ENCODE assay signal across 18 cellular contexts in the genomic region with DNA sequence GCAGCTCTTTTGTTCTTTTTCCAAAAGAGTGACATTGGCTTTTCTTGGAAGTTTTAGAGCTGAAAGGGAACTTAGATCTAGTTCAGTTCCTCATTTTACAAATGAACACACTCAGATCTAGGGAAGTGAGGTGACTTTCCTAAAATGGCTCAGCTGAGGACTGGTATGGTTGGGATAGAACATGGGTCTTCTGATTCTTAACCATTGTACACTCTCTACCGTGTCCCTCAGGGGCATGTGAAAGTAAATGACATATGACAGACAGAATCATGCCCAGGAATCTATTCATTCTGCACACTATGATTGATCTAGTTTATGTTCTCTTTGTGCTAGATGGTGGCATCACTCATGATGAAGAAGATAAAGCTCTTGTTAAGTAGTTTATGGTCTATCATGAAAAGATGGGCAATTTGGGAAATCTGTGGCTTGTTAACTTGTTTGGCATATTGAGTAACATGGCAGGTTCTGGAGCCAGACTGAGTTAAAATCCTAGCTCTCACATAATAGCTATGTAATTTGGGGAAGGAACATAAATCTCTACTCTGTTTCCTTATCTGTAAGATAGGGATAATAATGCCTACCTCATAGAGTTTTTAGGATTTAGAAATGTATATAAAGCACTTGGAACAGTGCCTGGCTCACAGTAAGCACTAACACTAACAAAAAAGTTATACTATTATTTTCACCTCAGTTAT. TPM values are rescaled to one million over a fixed set of nuclear protein-coding genes. Genes with fewer than 3 reads are reported as not detected.
DNase-seq lines count a peak whose midpoint lies in the region; ATAC-seq, FAIRE-seq and TF ChIP-seq lines count a peak whose summit lies in the region.
"Had no signal": no experiment of that assay in that cellular context is flagged by ENCODE, and none has a peak within 500 bp of the region (broad histone marks: within the 10 kb centered on the region; RNA-seq: fewer than 3 reads in every experiment).

No MANE protein-coding gene starts in this region.

- TF ChIP-seq POLR2A in K562 (conservative IDR thresholded peaks at IDR 0.05), result no peak

- in situ Hi-C loops in K562 (cut with MboI), result no loop called here

- H3K9ac ChIP-seq in K562 (ENCODE audit: insufficient read depth in 1 of 2, low read depth in 2 of 2, low read length in 2 of 2), result no peak overlapping the region

- H3K27me3 ChIP-seq in K562 (ENCODE audit: control insufficient read depth in 2 of 2, insufficient read depth in 2 of 2, low read length in 2 of 2), result no peaks in the 10 kb centered on the region
- no peaks in the 10 kb centered on the region for H3K27me3 ChIP-seq in CD4-positive, alpha-beta memory T cell (ENCODE audit: insufficient read depth, low read length)
- H3K27me3 ChIP-seq in MG63, result no peaks in the 10 kb centered on the region
- H3K27me3 ChIP-seq: vagina had no signal

- 10% methylated on average over 1 of the region's 1 CpG for WGBS in K562 (ENCODE audit: insufficient coverage, low coverage, missing lambda C conversion rate)

- no peaks in the 10 kb centered on the region for H3K9me1 ChIP-seq in K562 (ENCODE audit: control insufficient read depth, insufficient read depth, low read length)

- no peak overlapping the region for H3K4me2 ChIP-seq in K562 (ENCODE audit: insufficient read depth, low read length)

- TF ChIP-seq CTCF in K562 (IDR thresholded peaks at IDR 0.05 in 2 of 3, conservative IDR thresholded peaks at IDR 0.05 in 1 of 3; ENCODE audit: insufficient read depth in 2 of 3, low read depth in 1 of 3, low read length in 3 of 3), result no peak

- POLR2A ChIA-PET in K562 (lab: Yijun Ruan, JAX), result interaction anchor here (0.6 to 8.7 kb wide), 6 partner anchors 10 to 21 kb away, joined by 3 to 41 read pairs (median 6); no protein-coding TSS in a partner anchor
- POLR2A ChIA-PET in CD4-positive, alpha-beta memory T cell (lab: Charles Lee; ENCODE audit: partially characterized antibody), result interaction anchor here (0.8 kb wide), 1 partner anchor 30 kb away, joined by 3 read pairs; no protein-coding TSS in a partner anchor

- CTCF ChIA-PET in K562 (lab: Yijun Ruan, JAX; ENCODE audit: low intra/inter-chr PET ratio), result no interaction called here
- CTCF ChIA-PET in CD4-positive, alpha-beta memory T cell (lab: Charles Lee; ENCODE audit: partially characterized antibody), result interaction anchor here (1.1 to 1.9 kb wide), 3 partner anchors 10 to 21 kb away, joined by 3 to 5 read pairs (median 5); no protein-coding TSS in a partner anchor

- TF ChIP-seq RAD21 in K562 (CRISPR knock-in tag; conservative IDR thresholded peaks at IDR 0.05 in 1 of 2, IDR thresholded peaks at IDR 0.05 in 1 of 2), result no peak

- ATAC-seq in K562, result peak; percentile 47
- ATAC-seq in stimulated activated naive CD8-positive, alpha-beta T cell treated with anti-CD3 and anti-CD28 coated beads, Interleukin-15, Interleukin-2, amounts not matched to agents 100 U/mL and 50 U/mL, for 24 hours, result peak; percentile 46
- no peak for ATAC-seq in GM19397 (IDR thresholded peaks at IDR 0.05; ENCODE audit: unreplicated experiment)

- intact Hi-C loops in K562 (cut with micrococcal nuclease), result no loop called here
- intact Hi-C loops in CD4-positive, alpha-beta memory T cell (cut with micrococcal nuclease), result no loop called here

- DNase-seq in activated naive CD8-positive, alpha-beta T cell treated with anti-CD3 and anti-CD28 coated beads for 36 hours, result no peak
- DNase-seq in MV-4-11 (lab: John Stamatoyannopoulos, UW) (peak; percentile 72), K562 (ENCODE audit: extremely low read depth in 1 of 4, low spot score in 3 of 4) (no peak), MG63 (no peak)
- no peak for DNase-seq in stimulated activated naive CD8-positive, alpha-beta T cell treated with anti-CD3 and anti-CD28 coated beads, Interleukin-15, Interleukin-2, amounts not matched to agents 100 U/mL and 50 U/mL, for 24 hours
- DNase-seq in CD4-positive, alpha-beta memory T cell, result no peak
- DNase-seq: ACHN; activated CD4-positive, alpha-beta T cell treated with anti-CD3 and anti-CD28 coated beads for 48 hours; activated effector memory CD4-positive, alpha-beta T cell treated with Interleukin-2 at 50 U/mL for 16 hours; DMS 273 treated with DMSO at 0.1 percent for 48 hours; NCI-H146; NCI-H774; occipital lobe had no signal

- H2AFZ ChIP-seq in K562 (ENCODE audit: low read depth, low read length), result no peak overlapping the region

- H3K4me3 ChIP-seq in K562, result no peak overlapping the region
- no peak overlapping the region for H3K4me3 ChIP-seq in CD4-positive, alpha-beta memory T cell (ENCODE audit: low read length in 2 of 2)
- no peak overlapping the region for H3K4me3 ChIP-seq in MG63
- H3K4me3 ChIP-seq: vagina had no signal

- H3K9me3 ChIP-seq in K562 (replicated peaks; ENCODE audit: control insufficient read depth, insufficient read depth, low read depth, low read length) (no peaks in the 10 kb centered on the region), MG63 (no peaks in the 10 kb centered on the region)
- no peaks in the 10 kb centered on the region for H3K9me3 ChIP-seq in CD4-positive, alpha-beta memory T cell (ENCODE audit: control insufficient read depth in 1 of 2, low read length in 2 of 2)
- H3K9me3 ChIP-seq: vagina had no signal

- H3K9me3 Mint-ChIP-seq in activated naive CD8-positive, alpha-beta T cell (ENCODE audit: low read depth), result no peaks in the 10 kb centered on the region
- no peaks in the 10 kb centered on the region for H3K9me3 Mint-ChIP-seq in activated naive CD8-positive, alpha-beta T cell treated with anti-CD3 and anti-CD28 coated beads for 36 hours
- no peaks in the 10 kb centered on the region for H3K9me3 Mint-ChIP-seq in CD4-positive, alpha-beta memory T cell

- H3K36me3 ChIP-seq in K562 (ENCODE audit: control insufficient read depth, insufficient read depth, low read length) (no peaks in the 10 kb centered on the region; the same call in 2 of the 3 replicates), MG63 (no peaks in the 10 kb centered on the region)
- no peaks in the 10 kb centered on the region for H3K36me3 ChIP-seq in CD4-positive, alpha-beta memory T cell (ENCODE audit: insufficient read depth, low read length)
- H3K36me3 ChIP-seq: vagina had no signal

- no peak for TF ChIP-seq EP300 in K562 (IDR thresholded peaks at IDR 0.05; ENCODE audit: low read length)

- peaks cover 0 to 3% of the 10 kb centered on the region in 2 experiments; a peak in 2 of 5 replicates for H3K4me1 ChIP-seq in K562 (replicated peaks in 1 of 2; ENCODE audit: control insufficient read depth in 2 of 2, insufficient read depth in 2 of 2, low read length in 2 of 2)
- peaks cover 35% of the 10 kb centered on the region for H3K4me1 ChIP-seq in CD4-positive, alpha-beta memory T cell (ENCODE audit: insufficient read depth, low read length)

- H3K4me1 Mint-ChIP-seq in activated naive CD8-positive, alpha-beta T cell (ENCODE audit: low read depth), result peaks cover 50% of the 10 kb centered on the region
- H3K4me1 Mint-ChIP-seq in activated naive CD8-positive, alpha-beta T cell treated with anti-CD3 and anti-CD28 coated beads for 36 hours, result peaks cover 43% of the 10 kb centered on the region
- H3K4me1 Mint-ChIP-seq in CD4-positive, alpha-beta memory T cell, result peaks cover 26 to 61% (median 46%) of the 10 kb centered on the region in 4 donors

- peaks cover 2% of the 10 kb centered on the region for H3K36me3 Mint-ChIP-seq in activated naive CD8-positive, alpha-beta T cell
- H3K36me3 Mint-ChIP-seq in activated naive CD8-positive, alpha-beta T cell treated with anti-CD3 and anti-CD28 coated beads for 36 hours, result peaks cover 4% of the 10 kb centered on the region
- H3K36me3 Mint-ChIP-seq in CD4-positive, alpha-beta memory T cell, result peaks cover 0 to 2% of the 10 kb centered on the region in 2 donors

- no peaks in the 10 kb centered on the region for H3K27me3 Mint-ChIP-seq in activated naive CD8-positive, alpha-beta T cell
- no peaks in the 10 kb centered on the region for H3K27me3 Mint-ChIP-seq in activated naive CD8-positive, alpha-beta T cell treated with anti-CD3 and anti-CD28 coated beads for 36 hours
- H3K27me3 Mint-ChIP-seq in CD4-positive, alpha-beta memory T cell, result no peaks in the 10 kb centered on the region

- no peak overlapping the region for H3K27ac ChIP-seq in K562 (ENCODE audit: extremely low read depth, low read depth, low read length)
- no peak overlapping the region for H3K27ac ChIP-seq in CD4-positive, alpha-beta memory T cell (ENCODE audit: low read depth, low read length)
- H3K27ac ChIP-seq: epithelial cell of prostate, vagina had no signal

- H4K20me1 ChIP-seq in K562 (replicated peaks; ENCODE audit: control insufficient read depth, insufficient read depth, low read length), result peaks cover 7% of the 10 kb centered on the region; the same call in 1 of the 2 replicates

- FAIRE-seq in K562 (lab: Jason Lieb, UNC), result no peak
- FAIRE-seq: H1 had no signal

- BruUV-seq in K562 (replicated peaks; lab: Mats Ljungman, UMichigan), result no TSS peak

- H3K4me3 Mint-ChIP-seq in activated naive CD8-positive, alpha-beta T cell, result no peak overlapping the region
- no peak overlapping the region for H3K4me3 Mint-ChIP-seq in activated naive CD8-positive, alpha-beta T cell treated with anti-CD3 and anti-CD28 coated beads for 36 hours
- H3K4me3 Mint-ChIP-seq in CD4-positive, alpha-beta memory T cell, result no peak overlapping the region

- H3K27ac Mint-ChIP-seq in activated naive CD8-positive, alpha-beta T cell, result peak overlapping the region; percentile 12
- no peak overlapping the region for H3K27ac Mint-ChIP-seq in activated naive CD8-positive, alpha-beta T cell treated with anti-CD3 and anti-CD28 coated beads for 36 hours
- H3K27ac Mint-ChIP-seq in CD4-positive, alpha-beta memory T cell, result peak overlapping the region in 2 of 7 donors; percentile 4 to 48

- peaks cover 62% of the 10 kb centered on the region for H3K79me2 ChIP-seq in K562 (ENCODE audit: control insufficient read depth, insufficient read depth, low read length)

RNA-seq across cellular contexts. Expression of a gene that starts 30.9 kb away (rescaled TPM):
- 10 to 100 TPM; 73.9 to 74.9 TPM for total RNA-seq in activated naive CD8-positive, alpha-beta T cell treated with anti-CD3 and anti-CD28 coated beads for 36 hours
- total RNA-seq in K562 (2011; cell fraction: chromatin; rRNA removed; ENCODE audit: low replicate concordance), result 59.3 and 94.2 TPM in 2 replicates
- 39.5 and 49.5 TPM in 2 replicates for total RNA-seq in K562 (2011; cell fraction: nucleolus; rRNA removed)
- total RNA-seq in K562 (2011; cell fraction: nucleoplasm; rRNA removed), result 66.1 and 98.5 TPM in 2 replicates
- 55.5 and 74.2 TPM in 2 replicates for total RNA-seq in K562 (2014; rRNA removed)
- 214 and 237 TPM in 2 replicates for total RNA-seq in K562 (2014; rRNA removed; fragmentation: Illumina TruSeq; extraction: Trizol)
- total RNA-seq in K562 (2015; rRNA removed; fragmentation: Illumina TruSeq; extraction: Trizol), result 171 and 177 TPM in 2 replicates
- 127 and 131 TPM in 2 replicates for total RNA-seq in K562 (2021)
- polyA plus RNA-seq in K562 (2011; rRNA removed), result 227 and 294 TPM in 2 replicates
- 68.6 and 143 TPM in 2 replicates for polyA plus RNA-seq in K562 (2011; cell fraction: cytosol; rRNA removed)
- polyA plus RNA-seq in K562 (2011; cell fraction: nucleus; rRNA removed), result 73.0 and 113 TPM in 2 replicates
- polyA plus RNA-seq in K562 (2012), result 185 and 202 TPM in 2 replicates
- 217 and 240 TPM in 2 replicates for polyA plus RNA-seq in K562 (2014; fragmentation: Illumina TruSeq; extraction: Trizol)
- polyA plus RNA-seq in K562 (2014; fragmentation: Nextera tagmentation; extraction: Ambion mirVana), result 10 to 100 TPM; 54.4 to 63.8 TPM
- 162 and 165 TPM in 2 replicates for polyA plus RNA-seq in K562 (2014; rRNA removed)
- 91.1 and 111 TPM in 2 replicates for polyA minus RNA-seq in K562 (2011; rRNA and poly(A)+ RNA removed)
- polyA minus RNA-seq in K562 (2011; cell fraction: cytosol; rRNA and poly(A)+ RNA removed), result 54.7 and 66.0 TPM in 2 replicates
- 41.9 and 97.3 TPM in 2 replicates for polyA minus RNA-seq in K562 (2011; cell fraction: nucleus; rRNA and poly(A)+ RNA removed)
- total RNA-seq in CD4-positive, alpha-beta memory T cell, result 10 to 100 TPM; 59.5 to 61.4 TPM
- 10 to 100 TPM; 10.9 to 12.0 TPM for polyA plus RNA-seq in CD4-positive, alpha-beta memory T cell
- total RNA-seq in MG63 (2014; rRNA removed; shearing (Covaris generic); ENCODE audit: low replicate concordance), result 81.6 and 95.0 TPM in 2 replicates
